ENCODE assay signal across 12 cellular contexts in genomic region chr4:156138781-156139280, GRCh38.
A peak's percentile ranks its signal among the peaks of the same experiment; 100 is the strongest.
DNase-seq lines count a peak whose midpoint lies in the region; ATAC-seq and TF ChIP-seq lines count a peak whose summit lies in the region.
"Had no signal": no experiment of that assay in that cellular context is flagged by ENCODE, and none has a peak within 500 bp of the region (broad histone marks: within the 10 kb centered on the region; RNA-seq: fewer than 3 reads in every experiment).

No MANE protein-coding gene starts in this region.

- H3K27me3 ChIP-seq in A673 (replicated peaks; ENCODE audit: insufficient read depth, low read depth, low read length, poor library complexity), result no peaks in the 10 kb centered on the region
- H3K27me3 ChIP-seq in muscle layer of colon (ENCODE audit: control insufficient read depth in 1 of 2, insufficient read depth in 2 of 2, low read length in 2 of 2), result no peaks in the 10 kb centered on the region
- H3K27me3 ChIP-seq: BE2C had no signal

- CTCF ChIA-PET in A673 (lab: Charles Lee), result no interaction called here

- POLR2A ChIA-PET in A673 (lab: Charles Lee; ENCODE audit: low non-redundant PET), result no interaction called here

- H3K9ac ChIP-seq in muscle layer of colon (ENCODE audit: low read length), result no peak overlapping the region

- no peak for ATAC-seq in HG03159 (IDR thresholded peaks at IDR 0.05; ENCODE audit: unreplicated experiment)

- DNase-seq in A673 (ENCODE audit: low spot score), result peak; percentile 4
- DNase-seq in GM04504 (ENCODE audit: low read depth), result peak; percentile 9
- peak; percentile 88 for DNase-seq in retinal pigment epithelial cell (ENCODE audit: low read depth)
- no peak for DNase-seq in GM19238 (ENCODE audit: insufficient read length, low spot score)
- no peak for DNase-seq in NCI-H2227 treated with DMSO at 0.1 percent for 48 hours (lab: John Stamatoyannopoulos, UW)
- DNase-seq: BE2C; Caco-2; CD4-positive, alpha-beta memory T cell had no signal

- peaks cover 19% of the 10 kb centered on the region for H3K4me1 ChIP-seq in A673 (ENCODE audit: insufficient read depth, low read length, poor library complexity, severe bottlenecking)
- H3K4me1 ChIP-seq in muscle layer of colon (ENCODE audit: insufficient read depth, low read length), result peaks cover 32% of the 10 kb centered on the region
- H3K4me1 ChIP-seq: BE2C, Caco-2 had no signal

- no peaks in the 10 kb centered on the region for H3K36me3 ChIP-seq in A673 (ENCODE audit: insufficient read depth, low read length, poor library complexity, severe bottlenecking)
- no peaks in the 10 kb centered on the region for H3K36me3 ChIP-seq in muscle layer of colon (ENCODE audit: insufficient read depth, low read length)
- H3K36me3 ChIP-seq: BE2C, HAP-1 had no signal

- no TSS peak for BruUV-seq in A673 (replicated peaks; lab: Mats Ljungman, UMichigan)

- intact Hi-C loops in A673 (cut with micrococcal nuclease; ENCODE audit: unreplicated experiment), result no loop called here

- TF ChIP-seq CTCF in A673 (conservative IDR thresholded peaks at IDR 0.05; ENCODE audit: low read depth, low read length), result no peak
- no peak for TF ChIP-seq CTCF in retinal pigment epithelial cell (conservative IDR thresholded peaks at IDR 0.05; ENCODE audit: low read depth, low read length)

- no peak overlapping the region for H3K4me3 ChIP-seq in A673 (ENCODE audit: low read depth, low read length, poor library complexity, severe bottlenecking)
- no peak overlapping the region for H3K4me3 ChIP-seq in muscle layer of colon (ENCODE audit: low read depth in 1 of 2, low read length in 2 of 2)
- H3K4me3 ChIP-seq in retinal pigment epithelial cell (ENCODE audit: low read length), result no peak overlapping the region
- H3K4me3 ChIP-seq: HAP-1 had no signal

- H3K27ac ChIP-seq in A673 (ENCODE audit: low read depth, low read length, poor library complexity, severe bottlenecking) (no peak overlapping the region), muscle layer of colon (ENCODE audit: low read depth, low read length) (peak overlapping the region; percentile 16)
- H3K27ac ChIP-seq: C4-2B had no signal

- H3K9me3 ChIP-seq in A673 (ENCODE audit: low read depth, low read length, poor library complexity, severe bottlenecking) (no peaks in the 10 kb centered on the region), muscle layer of colon (ENCODE audit: low read length) (no peaks in the 10 kb centered on the region)
- H3K9me3 ChIP-seq: BE2C, Caco-2, HAP-1 had no signal

Comparison
In these comparisons a context has a peak if more than half of its experiments do, and no peak if none do; other contexts are left out.
1. DNase-seq: peak in A673 (single experiment), GM04504 (single experiment) and retinal pigment epithelial cell (single experiment); none in GM19238 (single experiment) and NCI-H2227 treated with DMSO at 0.1 percent for 48 hours (single experiment).